Comparison of ENCODE assay signal across 25 cellular contexts in genomic region chr7:47584128-47584865, GRCh38. TPM values are rescaled to one million over a fixed set of nuclear protein-coding genes. Genes with fewer than 3 reads are reported as not detected.
A peak's percentile ranks its signal among the peaks of the same experiment; 100 is the strongest.
DNase-seq lines count a peak whose midpoint lies in the region; ATAC-seq, FAIRE-seq and TF ChIP-seq lines count a peak whose summit lies in the region.
"Had no signal": no experiment of that assay in that cellular context is flagged by ENCODE, and none has a peak within 500 bp of the region (broad histone marks: within the 10 kb centered on the region; RNA-seq: fewer than 3 reads in every experiment).

No MANE protein-coding gene starts in this region.

- TF ChIP-seq RAD21 in A549 (conservative IDR thresholded peaks at IDR 0.05 in 1 of 2, IDR thresholded peaks at IDR 0.05 in 1 of 2) = no peak

- no peak overlapping the region for H2AFZ ChIP-seq in trophoblast cell (ENCODE audit: insufficient read depth, low read length, poor library complexity)

- H3K79me2 ChIP-seq in trophoblast cell (ENCODE audit: control insufficient read depth, insufficient read depth, low read length, poor library complexity) = peaks cover 19% of the 10 kb centered on the region

- H4K12ac ChIP-seq in trophoblast cell (ENCODE audit: low read depth, low read length) = no peak overlapping the region

- no peak for TF ChIP-seq CTCF in A549 (IDR thresholded peaks at IDR 0.05)

- no peak for FAIRE-seq in A549 (lab: Jason Lieb, UNC)
- FAIRE-seq: GM19239, keratinocyte, TTC549 had no signal

- H3K4me1 ChIP-seq in A549 (peaks cover 63% of the 10 kb centered on the region), trophoblast cell (ENCODE audit: control insufficient read depth in 1 of 2, insufficient read depth in 2 of 2, low read length in 2 of 2) (peaks cover 28 to 31% of the 10 kb centered on the region in 2 experiments)

- H3K4me2 ChIP-seq in A549 (peak overlapping the region; percentile 86), trophoblast cell (ENCODE audit: low read length) (no peak overlapping the region)

- H3K27me3 ChIP-seq in trophoblast cell (ENCODE audit: insufficient read depth, low read length) = no peaks in the 10 kb centered on the region
- H3K27me3 ChIP-seq: brain microvascular endothelial cell, esophagus muscularis mucosa had no signal

- H4K8ac ChIP-seq in trophoblast cell (ENCODE audit: low read depth, low read length) = no peak overlapping the region

- H3K14ac ChIP-seq in trophoblast cell (ENCODE audit: low read length) = no peak overlapping the region

- peak overlapping the region; percentile 48 for H4K91ac ChIP-seq in trophoblast cell (ENCODE audit: low read depth, low read length)

- peak overlapping the region; percentile 34 for H2BK12ac ChIP-seq in trophoblast cell (ENCODE audit: low read length)

- WGBS in A549 (ENCODE audit: missing lambda C conversion rate) = 78% methylated on average over 10 of the region's 10 CpGs
- no CpG with 5 or more reads among the region's 10 CpGs for WGBS in trophoblast cell (ENCODE audit: extremely low coverage, insufficient coverage, insufficient read length)

- no peak overlapping the region for H3K9ac ChIP-seq in trophoblast cell (ENCODE audit: low read length)

- peak overlapping the region; percentile 99 to 100 for H3K27ac ChIP-seq in A549
- no peak overlapping the region for H3K27ac ChIP-seq in trophoblast cell (ENCODE audit: low read depth, low read length)
- H3K27ac ChIP-seq: brain microvascular endothelial cell, esophagus muscularis mucosa, neutrophil had no signal

- no peak overlapping the region for H2BK120ac ChIP-seq in trophoblast cell (ENCODE audit: insufficient read depth, low read length, poor library complexity)

- H3K36me3 ChIP-seq in trophoblast cell (ENCODE audit: control insufficient read depth in 1 of 2, insufficient read depth in 2 of 2, low read length in 2 of 2) = peaks cover 0 to under 1% of the 10 kb centered on the region in 2 experiments
- H3K36me3 ChIP-seq: brain microvascular endothelial cell, esophagus muscularis mucosa, neutrophil had no signal

- ATAC-seq in A549 = no peak
- ATAC-seq in GM18519 (IDR thresholded peaks at IDR 0.05; ENCODE audit: low FRiP score, unreplicated experiment) = no peak
- ATAC-seq: HCT116 had no signal

- CTCF ChIA-PET in A549 (lab: Yijun Ruan, JAX) = interaction anchor here (1.2 to 2.7 kb wide), 7 partner anchors 12 to 235 kb away, joined by 3 to 13 read pairs (median 4); no protein-coding TSS in a partner anchor

- H2BK5ac ChIP-seq in trophoblast cell (ENCODE audit: low read depth, low read length, poor library complexity) = peak overlapping the region; percentile 7

- H2AK5ac ChIP-seq in trophoblast cell (ENCODE audit: low read length) = peak overlapping the region; percentile 40

- no peak overlapping the region for H3K4ac ChIP-seq in trophoblast cell (ENCODE audit: low read depth, low read length)

- no peak for TF ChIP-seq EP300 in A549 (IDR thresholded peaks at IDR 0.05)

- TF ChIP-seq POLR2A in A549 (IDR thresholded peaks at IDR 0.05; ENCODE audit: low read length) = no peak

- peaks cover 47% of the 10 kb centered on the region for H3K79me1 ChIP-seq in trophoblast cell (ENCODE audit: low read length)

- no peak overlapping the region for H3K23ac ChIP-seq in trophoblast cell (ENCODE audit: low read length)

- no peak overlapping the region for H3K18ac ChIP-seq in trophoblast cell (ENCODE audit: low read length)

- POLR2A ChIA-PET in A549 (lab: Yijun Ruan, JAX) = interaction anchor here (0.6 to 7.4 kb wide), 3 partner anchors 8 to 554 kb away, joined by 3 to 62 read pairs (median 38); no protein-coding TSS in a partner anchor

- DNase-seq in A549 (ENCODE audit: low read depth in 1 of 2, low spot score in 1 of 2) (no peak), M059J (ENCODE audit: low read depth) (peak; percentile 66), dedifferentiated amniotic fluid mesenchymal stem cell (ENCODE audit: extremely low spot score) (peak; percentile 57), trophoblast cell (no peak), COR-L47 (lab: John Stamatoyannopoulos, UW) (no peak), 8988T (no peak)
- no peak for DNase-seq in central memory CD4-positive, alpha-beta T cell
- DNase-seq: ACHN; activated CD4-positive, alpha-beta T cell treated with anti-CD3 and anti-CD28 coated beads, Interleukin-2, amount 10 ng/mL, durations not matched to agents 7 days and 5 days; activated CD8-positive, alpha-beta memory T cell treated with anti-CD3 and anti-CD28 coated beads, Interleukin-2, amount 50 U/mL, for 48 hours; brain microvascular endothelial cell; CD4-positive, alpha-beta memory T cell; DND-41; KBM-7; NCI-H1105 treated with DMSO at 0.1 percent for 48 hours; NCI-H748 treated with DMSO at 0.1 percent for 48 hours; stimulated activated CD4-positive, alpha-beta T cell treated with anti-CD3 and anti-CD28 coated beads, Interleukin-4, amount 100 ng/mL, for 24 hours; stimulated activated CD8-positive, alpha-beta memory T cell treated with anti-CD3 and anti-CD28 coated beads, Interleukin-4, amount 100 ng/mL, for 48 hours had no signal

- 0 out of 3 replicates have a peak, but pooled peaks cover 4% of the 10 kb centered on the region for H3K9me3 ChIP-seq in A549
- H3K9me3 ChIP-seq in trophoblast cell (ENCODE audit: insufficient read depth, low read depth, low read length) = no peaks in the 10 kb centered on the region
- H3K9me3 ChIP-seq: esophagus muscularis mucosa, neutrophil had no signal

- no peak overlapping the region for H3K4me3 ChIP-seq in A549
- no peak overlapping the region for H3K4me3 ChIP-seq in trophoblast cell (ENCODE audit: low read depth, low read length)
- H3K4me3 ChIP-seq: esophagus muscularis mucosa had no signal

TF ChIP-seq in A549, 52 proteins besides CTCF, POLR2A, EP300 and RAD21:
- TF ChIP-seq HEYL (CRISPR knock-in tag; IDR thresholded peaks at IDR 0.05) (no peak), HMGXB4 (CRISPR knock-in tag; IDR thresholded peaks at IDR 0.05; ENCODE audit: borderline replicate concordance) (no peak), TFCP2L1 (CRISPR knock-in tag; IDR thresholded peaks at IDR 0.05) (no peak), KDM1A (IDR thresholded peaks at IDR 0.05; ENCODE audit: low read depth) (no peak), ZNF302 (CRISPR knock-in tag; IDR thresholded peaks at IDR 0.05) (no peak), CBX2 (IDR thresholded peaks at IDR 0.05; ENCODE audit: borderline replicate concordance, low read depth) (no peak), HDAC2 (IDR thresholded peaks at IDR 0.05) (no peak), ATOH8 (CRISPR knock-in tag; IDR thresholded peaks at IDR 0.05; ENCODE audit: low read depth) (0 out of 2 replicates have a peak, but pooled peaks have one; percentile 10), NR3C1 (IDR thresholded peaks at IDR 0.05) (no peak), E2F6 (IDR thresholded peaks at IDR 0.05; ENCODE audit: borderline replicate concordance, low read depth) (peak; percentile 28; the same call in 1 of the 2 replicates), ESRRA (IDR thresholded peaks at IDR 0.05; ENCODE audit: borderline replicate concordance, low read length) (no peak), CHD2 (IDR thresholded peaks at IDR 0.05; ENCODE audit: low read length, partially characterized antibody) (no peak)

RNA-seq across cellular contexts. Expression of gene TNS3, which starts 2.4 kb away (rescaled TPM):
- polyA plus RNA-seq in A549 (2011; rRNA removed) (134 and 137 TPM in 2 replicates), A549 (2017; fragmentation: RNase III; extraction: RNeasy Plus Mini Kit Qiagen cat#74134 plus additional on column Dnase treatment) (107 to 122 TPM (median 107 TPM) in 3 replicates)
- 80.9 and 113 TPM in 2 replicates for polyA plus RNA-seq in A549 (2012; cell fraction: cytosol; rRNA removed)
- polyA plus RNA-seq in A549 (2012; cell fraction: nucleus; rRNA removed) = 217 and 283 TPM in 2 replicates
- polyA minus RNA-seq in A549 (2011; rRNA and poly(A)+ RNA removed) = 438 and 510 TPM in 2 replicates
- total RNA-seq in M059J (2014; rRNA removed; shearing (Covaris generic)) = 75.0 and 115 TPM in 2 replicates
- 85.9 and 86.5 TPM in 2 replicates for polyA plus RNA-seq in trophoblast cell (2013)
- total RNA-seq: activated CD4-positive, alpha-beta T cell treated with anti-CD3 and anti-CD28 coated beads, Interleukin-2, amount 10 ng/mL, durations not matched to agents 7 days and 5 days had no signal

Comparison
In these comparisons a context has a peak if more than half of its experiments do, and no peak if none do; other contexts are left out.
1. DNase-seq: peak in M059J (single experiment) and dedifferentiated amniotic fluid mesenchymal stem cell (single experiment); none in A549 (0 of 2), trophoblast cell (0 of 2), COR-L47 (single experiment), 8988T (single experiment) and central memory CD4-positive, alpha-beta T cell (single experiment).